In the genomic region with DNA sequence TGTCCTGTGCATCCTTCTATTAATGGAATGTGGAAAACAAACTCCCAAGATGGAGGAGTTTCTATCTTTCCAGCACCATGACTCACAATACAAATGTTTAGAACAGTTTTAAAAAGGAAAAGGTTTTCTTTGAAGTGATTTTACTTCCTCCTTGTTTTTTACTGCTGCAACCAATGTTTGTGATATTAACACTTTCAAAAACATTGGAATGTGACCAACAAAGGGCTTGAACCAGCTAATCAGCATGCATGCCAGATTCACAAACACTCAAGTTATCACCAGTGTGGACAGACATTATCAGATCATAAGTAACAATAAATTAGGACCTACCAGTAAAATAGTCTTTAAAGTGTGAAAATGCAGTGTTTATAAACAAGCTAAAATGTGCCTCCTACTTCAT, we compare ENCODE assay signal across 1 cellular context.
TF ChIP-seq lines count a peak whose summit lies in the region.

No MANE protein-coding gene starts in this region.

TF ChIP-seq in HepG2, 621 proteins besides CTCF, POLR2A, EP300 and RAD21 (continued from another document):
- TF ChIP-seq ARID5B (CRISPR knock-in tag; IDR thresholded peaks at IDR 0.05) (peak; percentile 59), ZNF484 (CRISPR knock-in tag; IDR thresholded peaks at IDR 0.05; ENCODE audit: borderline replicate concordance, low read depth) (no peak), UBTF (CRISPR knock-in tag; IDR thresholded peaks at IDR 0.05) (no peak), KLF13 (CRISPR knock-in tag; IDR thresholded peaks at IDR 0.05) (no peak), ZNF816 (CRISPR knock-in tag; IDR thresholded peaks at IDR 0.05; ENCODE audit: borderline replicate concordance) (no peak), NKX3-1 (CRISPR knock-in tag; IDR thresholded peaks at IDR 0.05) (no peak), NFE2L1 (CRISPR knock-in tag; IDR thresholded peaks at IDR 0.05; ENCODE audit: borderline replicate concordance) (no peak), PCBP1 (IDR thresholded peaks at IDR 0.05; ENCODE audit: borderline replicate concordance, low read depth, low read length) (no peak), NCOA5 (CRISPR knock-in tag; IDR thresholded peaks at IDR 0.05) (no peak), ATAD3A (CRISPR knock-in tag; IDR thresholded peaks at IDR 0.05) (no peak), ATF7-NPFF (CRISPR knock-in tag; IDR thresholded peaks at IDR 0.05; ENCODE audit: low read depth) (no peak), GATAD2A (CRISPR knock-in tag; IDR thresholded peaks at IDR 0.05) (peak; percentile 37; the same call in 1 of the 2 replicates), RCOR2 (CRISPR knock-in tag; IDR thresholded peaks at IDR 0.05) (no peak), SOX5 (CRISPR knock-in tag; IDR thresholded peaks at IDR 0.05; ENCODE audit: borderline replicate concordance) (peak; percentile 82; the same call in 1 of the 2 replicates)
- TF ChIP-seq, protein P1, sequence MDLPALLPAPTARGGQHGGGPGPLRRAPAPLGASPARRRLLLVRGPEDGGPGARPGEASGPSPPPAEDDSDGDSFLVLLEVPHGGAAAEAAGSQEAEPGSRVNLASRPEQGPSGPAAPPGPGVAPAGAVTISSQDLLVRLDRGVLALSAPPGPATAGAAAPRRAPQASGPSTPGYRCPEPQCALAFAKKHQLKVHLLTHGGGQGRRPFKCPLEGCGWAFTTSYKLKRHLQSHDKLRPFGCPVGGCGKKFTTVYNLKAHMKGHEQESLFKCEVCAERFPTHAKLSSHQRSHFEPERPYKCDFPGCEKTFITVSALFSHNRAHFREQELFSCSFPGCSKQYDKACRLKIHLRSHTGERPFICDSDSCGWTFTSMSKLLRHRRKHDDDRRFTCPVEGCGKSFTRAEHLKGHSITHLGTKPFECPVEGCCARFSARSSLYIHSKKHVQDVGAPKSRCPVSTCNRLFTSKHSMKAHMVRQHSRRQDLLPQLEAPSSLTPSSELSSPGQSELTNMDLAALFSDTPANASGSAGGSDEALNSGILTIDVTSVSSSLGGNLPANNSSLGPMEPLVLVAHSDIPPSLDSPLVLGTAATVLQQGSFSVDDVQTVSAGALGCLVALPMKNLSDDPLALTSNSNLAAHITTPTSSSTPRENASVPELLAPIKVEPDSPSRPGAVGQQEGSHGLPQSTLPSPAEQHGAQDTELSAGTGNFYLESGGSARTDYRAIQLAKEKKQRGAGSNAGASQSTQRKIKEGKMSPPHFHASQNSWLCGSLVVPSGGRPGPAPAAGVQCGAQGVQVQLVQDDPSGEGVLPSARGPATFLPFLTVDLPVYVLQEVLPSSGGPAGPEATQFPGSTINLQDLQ (CRISPR knock-in tag; IDR thresholded peaks at IDR 0.05) = no peak
- TF ChIP-seq, protein P2, sequence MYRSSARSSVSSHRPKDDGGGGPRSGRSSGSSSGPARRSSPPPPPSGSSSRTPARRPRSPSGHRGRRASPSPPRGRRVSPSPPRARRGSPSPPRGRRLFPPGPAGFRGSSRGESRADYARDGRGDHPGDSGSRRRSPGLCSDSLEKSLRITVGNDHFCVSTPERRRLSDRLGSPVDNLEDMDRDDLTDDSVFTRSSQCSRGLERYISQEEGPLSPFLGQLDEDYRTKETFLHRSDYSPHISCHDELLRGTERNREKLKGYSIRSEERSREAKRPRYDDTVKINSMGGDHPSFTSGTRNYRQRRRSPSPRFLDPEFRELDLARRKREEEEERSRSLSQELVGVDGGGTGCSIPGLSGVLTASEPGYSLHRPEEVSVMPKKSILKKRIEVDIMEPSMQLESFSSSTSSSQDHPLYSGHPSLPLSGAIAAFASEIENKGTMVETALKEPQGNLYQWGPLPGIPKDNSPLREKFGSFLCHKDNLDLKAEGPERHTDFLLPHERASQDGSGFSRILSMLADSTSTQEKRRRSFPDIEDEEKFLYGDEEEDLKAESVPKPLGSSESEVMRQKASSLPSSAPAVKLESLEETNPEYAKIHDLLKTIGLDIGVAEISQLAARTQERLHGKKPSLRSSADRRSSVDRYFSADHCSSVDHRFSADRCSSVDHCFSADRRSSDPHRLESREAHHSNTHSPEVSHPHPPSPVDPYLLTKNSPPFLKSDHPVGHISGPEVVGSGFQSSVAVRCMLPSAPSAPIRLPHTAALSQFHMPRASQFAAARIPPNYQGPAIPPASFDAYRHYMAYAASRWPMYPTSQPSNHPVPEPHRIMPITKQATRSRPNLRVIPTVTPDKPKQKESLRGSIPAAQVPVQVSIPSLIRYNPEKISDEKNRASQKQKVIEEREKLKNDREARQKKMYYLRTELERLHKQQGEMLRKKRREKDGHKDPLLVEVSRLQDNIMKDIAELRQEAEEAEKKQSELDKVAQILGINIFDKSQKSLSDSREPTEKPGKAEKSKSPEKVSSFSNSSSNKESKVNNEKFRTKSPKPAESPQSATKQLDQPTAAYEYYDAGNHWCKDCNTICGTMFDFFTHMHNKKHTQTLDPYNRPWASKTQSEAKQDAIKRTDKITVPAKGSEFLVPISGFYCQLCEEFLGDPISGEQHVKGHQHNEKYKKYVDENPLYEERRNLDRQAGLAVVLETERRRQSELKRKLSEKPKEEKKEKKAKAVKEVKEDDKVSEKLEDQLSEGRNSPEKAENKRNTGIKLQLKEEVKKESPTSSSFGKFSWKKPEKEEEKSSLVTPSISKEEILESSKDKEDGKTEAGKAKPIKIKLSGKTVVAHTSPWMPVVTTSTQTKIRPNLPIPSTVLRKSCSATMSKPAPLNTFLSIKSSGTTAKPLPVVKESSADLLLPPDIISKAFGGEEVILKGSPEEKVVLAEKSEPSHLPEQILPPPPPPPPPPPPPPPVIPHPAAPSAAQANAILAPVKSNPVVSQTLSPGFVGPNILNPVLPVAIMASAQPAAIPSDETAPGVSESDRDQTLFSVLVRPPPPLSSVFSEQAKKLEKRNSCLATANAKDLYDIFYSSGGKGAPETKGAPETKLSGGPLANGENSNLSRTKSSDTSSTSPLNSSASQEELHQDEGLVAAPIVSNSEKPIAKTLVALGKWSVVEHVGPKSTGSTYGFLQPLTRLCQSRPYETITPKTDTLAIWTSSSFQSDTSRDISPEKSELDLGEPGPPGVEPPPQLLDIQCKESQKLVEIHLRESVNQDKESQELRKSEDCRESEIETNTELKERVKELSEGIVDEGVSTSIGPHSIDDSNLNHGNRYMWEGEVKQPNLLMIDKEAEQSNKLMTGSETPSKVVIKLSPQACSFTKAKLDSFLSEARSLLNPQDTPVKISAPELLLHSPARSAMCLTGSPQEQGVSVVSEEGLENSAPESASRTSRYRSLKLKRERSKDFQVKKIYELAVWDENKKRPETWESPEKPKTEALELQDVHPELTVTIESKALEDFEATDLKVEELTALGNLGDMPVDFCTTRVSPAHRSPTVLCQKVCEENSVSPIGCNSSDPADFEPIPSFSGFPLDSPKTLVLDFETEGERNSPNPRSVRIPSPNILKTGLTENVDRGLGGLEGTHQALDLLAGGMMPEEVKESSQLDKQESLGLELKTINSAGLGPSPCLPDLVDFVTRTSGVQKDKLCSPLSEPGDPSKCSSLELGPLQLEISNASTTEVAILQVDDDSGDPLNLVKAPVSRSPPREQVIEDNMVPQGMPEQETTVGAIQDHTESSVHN (CRISPR knock-in tag; IDR thresholded peaks at IDR 0.05) = no peak
- TF ChIP-seq, protein P3, sequence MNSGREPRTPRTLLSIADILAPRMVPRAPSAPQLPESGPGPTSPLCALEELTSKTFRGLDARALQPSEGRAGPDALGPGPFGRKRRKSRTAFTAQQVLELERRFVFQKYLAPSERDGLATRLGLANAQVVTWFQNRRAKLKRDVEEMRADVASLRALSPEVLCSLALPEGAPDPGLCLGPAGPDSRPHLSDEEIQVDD (CRISPR knock-in tag; IDR thresholded peaks at IDR 0.05; ENCODE audit: borderline replicate concordance) = no peak
